Comparison of ENCODE assay signal across 10 cellular contexts in the genomic region with DNA sequence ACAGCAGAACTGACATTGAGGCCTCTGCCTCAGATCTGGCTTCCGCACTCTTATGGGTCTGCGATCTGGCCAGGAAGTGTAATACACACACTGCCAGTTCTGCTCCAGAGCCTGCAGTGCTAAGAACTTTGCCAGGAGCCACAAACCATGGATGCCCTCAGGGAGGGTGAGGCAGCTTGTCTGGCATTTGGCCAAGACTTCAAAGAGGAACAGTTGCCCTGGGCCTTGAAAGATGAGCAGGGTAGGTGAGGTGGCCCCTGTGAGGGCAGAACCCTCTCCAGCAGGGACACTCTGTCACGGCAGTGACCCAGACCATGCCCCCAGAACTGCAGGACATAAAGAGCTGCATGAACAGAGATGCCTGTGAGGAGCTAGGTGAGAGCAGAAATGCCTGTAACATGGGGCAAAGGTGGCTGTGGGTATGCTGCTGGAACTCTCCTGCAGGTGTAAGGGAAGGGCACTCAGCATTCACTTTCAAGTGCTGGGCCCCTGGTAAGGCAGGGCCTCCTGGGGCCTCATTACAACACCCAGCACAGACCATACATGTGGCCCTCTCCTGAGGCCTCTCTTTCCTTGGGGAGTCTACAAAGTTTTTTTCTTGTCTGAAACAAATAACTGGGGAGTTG. TPM values are rescaled to one million over a fixed set of nuclear protein-coding genes. Genes with fewer than 3 reads are reported as not detected.
DNase-seq lines count a peak whose midpoint lies in the region; ATAC-seq and TF ChIP-seq lines count a peak whose summit lies in the region.
"Had no signal": no experiment of that assay in that cellular context is flagged by ENCODE, and none has a peak within 500 bp of the region (broad histone marks: within the 10 kb centered on the region; RNA-seq: fewer than 3 reads in every experiment).

No MANE protein-coding gene starts in this region.

- H3K27me3 ChIP-seq in smooth muscle cell (ENCODE audit: low read depth), result no peaks in the 10 kb centered on the region
- no peaks in the 10 kb centered on the region for H3K27me3 ChIP-seq in CD4-positive, alpha-beta T cell (ENCODE audit: control insufficient read depth, insufficient read depth, low read length)

- no peak for ATAC-seq in CD4-positive, alpha-beta T cell (ENCODE audit: poor library complexity)
- ATAC-seq: stimulated activated naive CD8-positive, alpha-beta T cell treated with anti-CD3 and anti-CD28 coated beads, Interleukin-15, amount 100 ng/mL, for 72 hours had no signal

- CTCF ChIA-PET in CD4-positive, alpha-beta T cell (lab: Charles Lee), result interaction anchor here (1.6 kb wide), 1 partner anchor 13 kb away, joined by 3 read pairs; no protein-coding TSS in a partner anchor

- H3K79me2 ChIP-seq in smooth muscle cell (ENCODE audit: low read depth), result no peaks in the 10 kb centered on the region

- no peaks in the 10 kb centered on the region for H3K9me3 Mint-ChIP-seq in activated T-helper 2 cell treated with anti-CD3 and anti-CD28 coated beads, Interferon-gamma antibody, Interleukin-2, Interleukin-4, amounts not matched to agents 10 μg/mL and 5 μg/mL and 100 μg/mL, durations not matched to agents 14 hours and 24 hours and 36 hours
- peaks cover 3% of the 10 kb centered on the region for H3K9me3 Mint-ChIP-seq in CD4-positive, alpha-beta T cell

- no peaks in the 10 kb centered on the region for H3F3A ChIP-seq in smooth muscle cell (ENCODE audit: low read depth)

- no peak overlapping the region for H3K27ac ChIP-seq in smooth muscle cell (ENCODE audit: low read depth)
- H3K27ac ChIP-seq in CD4-positive, alpha-beta T cell (ENCODE audit: low read depth, low read length), result no peak overlapping the region
- H3K27ac ChIP-seq: SK-N-MC had no signal

- H3K4me1 Mint-ChIP-seq in activated T-helper 2 cell treated with anti-CD3 and anti-CD28 coated beads, Interferon-gamma antibody, Interleukin-2, Interleukin-4, amounts not matched to agents 10 μg/mL and 5 μg/mL and 100 μg/mL, durations not matched to agents 14 hours and 24 hours and 36 hours (ENCODE audit: low read depth), result no peaks in the 10 kb centered on the region
- no peaks in the 10 kb centered on the region for H3K4me1 Mint-ChIP-seq in CD4-positive, alpha-beta T cell (ENCODE audit: low read depth)
- H3K4me1 Mint-ChIP-seq: stimulated activated naive CD8-positive, alpha-beta T cell treated with anti-CD3 and anti-CD28 coated beads, Interleukin-15, amount 100 ng/mL, for 72 hours had no signal

- no peak overlapping the region for H3K4me2 ChIP-seq in smooth muscle cell

- DNase-seq in DMS79 treated with DMSO at 0.1 percent for 48 hours (lab: John Stamatoyannopoulos, UW), result peak; percentile 90
- DNase-seq in LoVo (ENCODE audit: low spot score), result peak; percentile 65
- peak; percentile 72 for DNase-seq in T1000 (lab: John Stamatoyannopoulos, UW)
- DNase-seq in mesenteric fat pad (ENCODE audit: low spot score), result peak; percentile 69
- DNase-seq in smooth muscle cell (lab: John Stamatoyannopoulos, UW; ENCODE audit: unreplicated experiment), result no peak
- DNase-seq in cortex of kidney (lab: John Stamatoyannopoulos, UW), result no peak
- no peak for DNase-seq in activated T-helper 2 cell treated with anti-CD3 and anti-CD28 coated beads, Interferon-gamma antibody, Interleukin-2, Interleukin-4, amounts not matched to agents 10 μg/mL and 5 μg/mL and 100 μg/mL, durations not matched to agents 14 hours and 24 hours and 36 hours (ENCODE audit: low spot score)
- DNase-seq in CD4-positive, alpha-beta T cell, result no peak
- DNase-seq: stimulated activated naive CD8-positive, alpha-beta T cell treated with anti-CD3 and anti-CD28 coated beads, Interleukin-15, amount 100 ng/mL, for 72 hours had no signal

- H3K9ac ChIP-seq in smooth muscle cell (ENCODE audit: low read depth), result no peak overlapping the region

- TF ChIP-seq CTCF in smooth muscle cell (IDR thresholded peaks at IDR 0.05; ENCODE audit: borderline replicate concordance, insufficient read depth, poor library complexity, severe bottlenecking), result no peak
- no peak for TF ChIP-seq CTCF in CD4-positive, alpha-beta T cell (IDR thresholded peaks at IDR 0.05)

- H3K9me3 ChIP-seq in smooth muscle cell (replicated peaks; ENCODE audit: low read depth), result no peaks in the 10 kb centered on the region
- no peaks in the 10 kb centered on the region for H3K9me3 ChIP-seq in CD4-positive, alpha-beta T cell (ENCODE audit: control insufficient read depth, low read length)

- H4K20me1 ChIP-seq in smooth muscle cell (ENCODE audit: low read depth), result no peaks in the 10 kb centered on the region

- H3K4me3 Mint-ChIP-seq in activated T-helper 2 cell treated with anti-CD3 and anti-CD28 coated beads, Interferon-gamma antibody, Interleukin-2, Interleukin-4, amounts not matched to agents 10 μg/mL and 5 μg/mL and 100 μg/mL, durations not matched to agents 14 hours and 24 hours and 36 hours (ENCODE audit: low read depth), result no peak overlapping the region
- no peak overlapping the region for H3K4me3 Mint-ChIP-seq in CD4-positive, alpha-beta T cell
- H3K4me3 Mint-ChIP-seq: stimulated activated naive CD8-positive, alpha-beta T cell treated with anti-CD3 and anti-CD28 coated beads, Interleukin-15, amount 100 ng/mL, for 72 hours had no signal

- intact Hi-C loops in activated T-helper 2 cell treated with anti-CD3 and anti-CD28 coated beads, Interferon-gamma antibody, Interleukin-2, Interleukin-4, amounts not matched to agents 10 μg/mL and 5 μg/mL and 100 μg/mL, durations not matched to agents 14 hours and 24 hours and 36 hours (cut with micrococcal nuclease), result no loop called here
- intact Hi-C loops in CD4-positive, alpha-beta T cell (cut with DNase I, micrococcal nuclease), result no loop called here

- H3K27me3 Mint-ChIP-seq in activated T-helper 2 cell treated with anti-CD3 and anti-CD28 coated beads, Interferon-gamma antibody, Interleukin-2, Interleukin-4, amounts not matched to agents 10 μg/mL and 5 μg/mL and 100 μg/mL, durations not matched to agents 14 hours and 24 hours and 36 hours (ENCODE audit: low read depth), result peaks cover under 1% of the 10 kb centered on the region
- H3K27me3 Mint-ChIP-seq in CD4-positive, alpha-beta T cell, result no peaks in the 10 kb centered on the region

- no peaks in the 10 kb centered on the region for H3K4me1 ChIP-seq in smooth muscle cell (ENCODE audit: low read depth)

- 81% methylated on average over 3 of the region's 3 CpGs for WGBS in smooth muscle cell (ENCODE audit: low lambda C conversion rate)

- no peak overlapping the region for H2AFZ ChIP-seq in smooth muscle cell (ENCODE audit: low read depth)

- no peak overlapping the region for H3K27ac Mint-ChIP-seq in activated T-helper 2 cell treated with anti-CD3 and anti-CD28 coated beads, Interferon-gamma antibody, Interleukin-2, Interleukin-4, amounts not matched to agents 10 μg/mL and 5 μg/mL and 100 μg/mL, durations not matched to agents 14 hours and 24 hours and 36 hours
- no peak overlapping the region for H3K27ac Mint-ChIP-seq in CD4-positive, alpha-beta T cell
- H3K27ac Mint-ChIP-seq: stimulated activated naive CD8-positive, alpha-beta T cell treated with anti-CD3 and anti-CD28 coated beads, Interleukin-15, amount 100 ng/mL, for 72 hours had no signal

- no peaks in the 10 kb centered on the region for H3K36me3 Mint-ChIP-seq in activated T-helper 2 cell treated with anti-CD3 and anti-CD28 coated beads, Interferon-gamma antibody, Interleukin-2, Interleukin-4, amounts not matched to agents 10 μg/mL and 5 μg/mL and 100 μg/mL, durations not matched to agents 14 hours and 24 hours and 36 hours (ENCODE audit: low read depth)
- H3K36me3 Mint-ChIP-seq in CD4-positive, alpha-beta T cell (ENCODE audit: low read depth), result no peaks in the 10 kb centered on the region

- POLR2A ChIA-PET in CD4-positive, alpha-beta T cell (lab: Charles Lee), result no interaction called here

- no peak overlapping the region for H3K4me3 ChIP-seq in smooth muscle cell
- H3K4me3 ChIP-seq: SK-N-MC had no signal

- H3K36me3 ChIP-seq in smooth muscle cell (ENCODE audit: low read depth), result no peaks in the 10 kb centered on the region

RNA-seq across cellular contexts. Expression of gene NEU3, which starts 47.3 kb away (rescaled TPM):
- total RNA-seq in mesenteric fat pad (6.2 TPM), smooth muscle cell (5.0 and 8.5 TPM in 2 replicates)
- polyA plus RNA-seq in smooth muscle cell, result 2.1 and 3.9 TPM in 2 replicates
- 16.5 and 16.6 TPM in 2 replicates for total RNA-seq in activated T-helper 2 cell treated with anti-CD3 and anti-CD28 coated beads, Interferon-gamma antibody, Interleukin-2, Interleukin-4, amounts not matched to agents 10 μg/mL and 5 μg/mL and 100 μg/mL, durations not matched to agents 14 hours and 24 hours and 36 hours
- total RNA-seq in CD4-positive, alpha-beta T cell, result 10 to 100 TPM in 1 of 2 experiments, 1 to 10 TPM in 1; 9.7 to 10.6 TPM

Comparison
In these comparisons a context has a peak if more than half of its experiments do, and no peak if none do; other contexts are left out.
1. DNase-seq: peak in DMS79 treated with DMSO at 0.1 percent for 48 hours (single experiment), LoVo (single experiment), T1000 (single experiment) and mesenteric fat pad (single experiment); none in smooth muscle cell (single experiment), cortex of kidney (single experiment), activated T-helper 2 cell treated with anti-CD3 and anti-CD28 coated beads, Interferon-gamma antibody, Interleukin-2, Interleukin-4, amounts not matched to agents 10 μg/mL and 5 μg/mL and 100 μg/mL, durations not matched to agents 14 hours and 24 hours and 36 hours (single experiment) and CD4-positive, alpha-beta T cell (0 of 10).